Comparison of ENCODE assay signal across 12 cellular contexts in the genomic region with DNA sequence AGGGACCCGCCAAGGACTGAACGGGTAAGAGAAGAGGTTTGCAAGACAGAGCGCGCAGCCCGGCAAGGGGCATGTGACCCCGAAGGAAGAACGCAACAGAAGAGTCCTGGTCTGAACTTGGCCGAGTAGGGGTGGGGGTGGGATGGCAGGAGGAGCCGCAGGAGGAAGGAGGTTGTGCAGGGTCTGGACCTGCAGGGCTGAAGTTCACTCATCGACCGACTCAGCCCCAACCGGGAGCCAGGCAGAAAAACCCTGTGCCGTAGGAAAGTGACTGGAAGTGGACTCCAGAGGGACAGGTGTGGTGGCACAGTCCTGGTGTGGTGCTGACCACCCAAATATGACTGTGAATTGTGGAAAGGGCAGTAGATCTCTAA. TPM values are rescaled to one million over a fixed set of nuclear protein-coding genes. Genes with fewer than 3 reads are reported as not detected.
DNase-seq lines count a peak whose midpoint lies in the region; ATAC-seq, FAIRE-seq and TF ChIP-seq lines count a peak whose summit lies in the region.
"Had no signal": no experiment of that assay in that cellular context is flagged by ENCODE, and none has a peak within 500 bp of the region (broad histone marks: within the 10 kb centered on the region; RNA-seq: fewer than 3 reads in every experiment).

No MANE protein-coding gene starts in this region.

- H3K4me1 Mint-ChIP-seq in activated T-cell treated with anti-CD3 and anti-CD28 coated beads, Interleukin-2, amount 50 U/mL, for 24 hours (ENCODE audit: low read depth) = peaks cover 8% of the 10 kb centered on the region
- H3K4me1 Mint-ChIP-seq in chondrocyte (ENCODE audit: low read depth) (peaks cover 6% of the 10 kb centered on the region), memory B cell (peaks cover 6% of the 10 kb centered on the region)

- DNase-seq in activated T-cell treated with anti-CD3 and anti-CD28 coated beads, Interleukin-2, amount 50 U/mL, for 24 hours = no peak
- no peak for DNase-seq in activated T-cell treated with anti-CD3 and anti-CD28 coated beads, Interleukin-2, amount 50 U/mL, for 48 hours
- DNase-seq in chondrocyte (ENCODE audit: low spot score) (no peak), memory B cell (ENCODE audit: low spot score in 2 of 2) (no peak), testis (no peak), cerebellum (ENCODE audit: low spot score) (no peak), G401 (ENCODE audit: low spot score) (no peak), RCC 7860 (ENCODE audit: low spot score) (no peak)

- in situ Hi-C loops in G401 (cut with HindIII; ENCODE audit: low sequenced_read_pairs) = no loop called here

- H3K36me3 ChIP-seq in testis (ENCODE audit: low read depth, missing control alignments) = no peaks in the 10 kb centered on the region

- no peaks in the 10 kb centered on the region for H3K27me3 ChIP-seq in testis

- intact Hi-C loops in testis (cut with DNase I; ENCODE audit: low total_unique reads) = no loop called here

- H3K4me3 ChIP-seq in testis = peak overlapping the region; percentile 15 to 53

- H3K27me3 Mint-ChIP-seq in activated T-cell treated with anti-CD3 and anti-CD28 coated beads, Interleukin-2, amount 50 U/mL, for 24 hours = no peaks in the 10 kb centered on the region
- H3K27me3 Mint-ChIP-seq in chondrocyte (ENCODE audit: low read depth) (peaks cover 2% of the 10 kb centered on the region), memory B cell (no peaks in the 10 kb centered on the region)

- H3K9me3 ChIP-seq in testis = no peaks in the 10 kb centered on the region

- H3K4me3 Mint-ChIP-seq in activated T-cell treated with anti-CD3 and anti-CD28 coated beads, Interleukin-2, amount 50 U/mL, for 24 hours = peak overlapping the region; percentile 60
- H3K4me3 Mint-ChIP-seq in chondrocyte (ENCODE audit: unreplicated experiment) = peak overlapping the region; percentile 44
- H3K4me3 Mint-ChIP-seq in memory B cell = peak overlapping the region; percentile 73

- no peaks in the 10 kb centered on the region for H3K4me1 ChIP-seq in testis

- H3K27ac Mint-ChIP-seq in activated T-cell treated with anti-CD3 and anti-CD28 coated beads, Interleukin-2, amount 50 U/mL, for 24 hours = no peak overlapping the region
- no peak overlapping the region for H3K27ac Mint-ChIP-seq in chondrocyte (ENCODE audit: unreplicated experiment)
- H3K27ac Mint-ChIP-seq in memory B cell = no peak overlapping the region

- H3K9me3 Mint-ChIP-seq in activated T-cell treated with anti-CD3 and anti-CD28 coated beads, Interleukin-2, amount 50 U/mL, for 24 hours = no peaks in the 10 kb centered on the region
- H3K9me3 Mint-ChIP-seq in chondrocyte (ENCODE audit: low read depth) = no peaks in the 10 kb centered on the region
- no peaks in the 10 kb centered on the region for H3K9me3 Mint-ChIP-seq in memory B cell

- 52 to 54% methylated on average over 13 of the region's 13 CpGs for WGBS in testis, 2 donors

- no peak for ATAC-seq in memory B cell (ENCODE audit: low read depth)

- TF ChIP-seq CTCF in chondrocyte (IDR thresholded peaks at IDR 0.05) (no peak), testis (IDR thresholded peaks at IDR 0.05) (no peak)

- peaks cover 38% of the 10 kb centered on the region for H3K36me3 Mint-ChIP-seq in activated T-cell treated with anti-CD3 and anti-CD28 coated beads, Interleukin-2, amount 50 U/mL, for 24 hours (ENCODE audit: low read depth)
- H3K36me3 Mint-ChIP-seq in chondrocyte (ENCODE audit: low read depth) = peaks cover 1% of the 10 kb centered on the region
- H3K36me3 Mint-ChIP-seq in memory B cell = no peaks in the 10 kb centered on the region

- TF ChIP-seq POLR2A in testis (IDR thresholded peaks at IDR 0.05) = no peak

- FAIRE-seq in RCC 7860 (lab: Jason Lieb, UNC) = no peak

- no peak overlapping the region for H3K27ac ChIP-seq in testis

RNA-seq across cellular contexts. Expression of a gene that starts 15.2 kb away (rescaled TPM):
- total RNA-seq in chondrocyte (23.5 to 30.4 TPM (median 26.7 TPM) in 3 replicates), testis (10 to 100 TPM; 17.6 to 19.7 TPM), cerebellum (9.7 TPM)
- 36.5 TPM for polyA plus RNA-seq in testis (ENCODE audit: insufficient read depth, low read depth, low replicate concordance)
- total RNA-seq in G401 (2014; rRNA removed; shearing (Covaris generic)) = 95.8 and 107 TPM in 2 replicates

RNA-seq across cellular contexts. Expression of a gene that starts 19.9 kb away (rescaled TPM):
- total RNA-seq in chondrocyte (0.10 to 0.26 TPM in 2 of 3 replicates, not detected in the other), testis (10 to 100 TPM; 10.7 to 11.1 TPM), cerebellum (3.3 TPM)
- polyA plus RNA-seq in testis (ENCODE audit: insufficient read depth, low read depth, low replicate concordance) = 8.0 TPM
- total RNA-seq in G401 (2014; rRNA removed; shearing (Covaris generic)) = not detected in 2 replicates
- total RNA-seq: myocyte had no signal

RNA-seq across cellular contexts. Expression of a gene that starts 28.9 kb away (rescaled TPM):
- total RNA-seq in chondrocyte (0.12 to 0.60 TPM in 2 of 3 replicates, not detected in the other), testis (10 to 100 TPM in 1 of 2 donors, 1 to 10 TPM in 1; 9.8 to 12.1 TPM), cerebellum (1.00 TPM)
- polyA plus RNA-seq in testis (ENCODE audit: insufficient read depth, low read depth, low replicate concordance) = 28.8 TPM
- total RNA-seq in G401 (2014; rRNA removed; shearing (Covaris generic)) = 2.4 and 3.0 TPM in 2 replicates

RNA-seq across cellular contexts. Expression of a gene that starts 34.2 kb away (rescaled TPM):
- total RNA-seq in chondrocyte (91.1 to 94.9 TPM (median 92.1 TPM) in 3 replicates), testis (10 to 100 TPM; 32.2 to 44.1 TPM), cerebellum (29.9 TPM)
- 24.8 TPM for polyA plus RNA-seq in testis (ENCODE audit: insufficient read depth, low read depth, low replicate concordance)
- total RNA-seq in G401 (2014; rRNA removed; shearing (Covaris generic)) = 42.5 and 46.8 TPM in 2 replicates

RNA-seq across cellular contexts. Expression of a gene that starts 40.0 kb away (rescaled TPM):
- total RNA-seq in chondrocyte = 0.08 TPM in 1 of 3 replicates, not detected in the others
- 1 to 10 TPM; 4.3 to 9.4 TPM for total RNA-seq in testis
- 6.6 TPM for polyA plus RNA-seq in testis (ENCODE audit: insufficient read depth, low read depth, low replicate concordance)
- 0.82 TPM for total RNA-seq in cerebellum
- total RNA-seq in G401 (2014; rRNA removed; shearing (Covaris generic)) = not detected in 2 replicates
- total RNA-seq: fibroblast of lung, SK-MEL-5 had no signal
- polyA plus RNA-seq: AG04450, fibroblast of lung had no signal
